9 cellular contexts compared by ENCODE assay signal in genomic region chr11:103682318-103683184, GRCh38.
A peak's percentile ranks its signal among the peaks of the same experiment; 100 is the strongest.
DNase-seq lines count a peak whose midpoint lies in the region; ATAC-seq and TF ChIP-seq lines count a peak whose summit lies in the region.
"Had no signal": no experiment of that assay in that cellular context is flagged by ENCODE, and none has a peak within 500 bp of the region (broad histone marks: within the 10 kb centered on the region; RNA-seq: fewer than 3 reads in every experiment).

No MANE protein-coding gene starts in this region.

- H3K36me3 ChIP-seq in lung (ENCODE audit: control insufficient read depth in 2 of 2, insufficient read depth in 2 of 2, low read length in 2 of 2) = no peaks in the 10 kb centered on the region

- DNase-seq in CD1c-positive myeloid dendritic cell (ENCODE audit: extremely low spot score) = peak; percentile 60
- DNase-seq in NCI-H446 treated with DMSO at 0.1 percent for 48 hours (lab: John Stamatoyannopoulos, UW) = peak; percentile 77
- peak; percentile 10 for DNase-seq in activated CD4-positive, alpha-beta T cell treated with anti-CD3 and anti-CD28 coated beads for 1 hour
- DNase-seq in effector CD4-positive, alpha-beta T cell = peak; percentile 26
- peak; percentile 63 for DNase-seq in lung (ENCODE audit: low spot score)
- DNase-seq in stimulated activated effector memory CD8-positive, alpha-beta T cell treated with anti-CD3 and anti-CD28 coated beads, Interleukin-12 subunit alpha, Interleukin-12 subunit beta, amount 100 ng/mL, for 72 hours (ENCODE audit: low spot score in 2 of 2) = peak in 1 of 2 donors; percentile 62

- H3K4me1 ChIP-seq in lung (ENCODE audit: control insufficient read depth in 2 of 2, insufficient read depth in 2 of 2, low read length in 2 of 2) = peaks cover 0 to 7% of the 10 kb centered on the region in 2 donors

- peak; percentile 86 for ATAC-seq in GM19043 (IDR thresholded peaks at IDR 0.05; ENCODE audit: low read depth, unreplicated experiment)
- peak; percentile 96 for ATAC-seq in HG03139 (IDR thresholded peaks at IDR 0.05; ENCODE audit: unreplicated experiment)
- peak; percentile 96 for ATAC-seq in lung (ENCODE audit: insufficient read depth, low FRiP score)
- peak; percentile 82 for ATAC-seq in stimulated activated effector memory CD8-positive, alpha-beta T cell treated with anti-CD3 and anti-CD28 coated beads, Interleukin-12 subunit alpha, Interleukin-12 subunit beta, amount 100 ng/mL, for 72 hours

- H3K9me3 Mint-ChIP-seq in stimulated activated effector memory CD8-positive, alpha-beta T cell treated with anti-CD3 and anti-CD28 coated beads, Interleukin-12 subunit alpha, Interleukin-12 subunit beta, amount 100 ng/mL, for 72 hours = no peaks in the 10 kb centered on the region
- H3K9me3 Mint-ChIP-seq: T-helper 1 cell treated with Interleukin-12 subunit alpha and Interleukin-12 subunit beta and Interleukin-4 antibody, amounts not matched to agents 30 μg/mL and 1 μg/mL, for 36 hours had no signal

- WGBS in lung, 2 donors = 17 to 22% methylated on average over 8 of the region's 8 CpGs

- no peak overlapping the region for H3K27ac Mint-ChIP-seq in stimulated activated effector memory CD8-positive, alpha-beta T cell treated with anti-CD3 and anti-CD28 coated beads, Interleukin-12 subunit alpha, Interleukin-12 subunit beta, amount 100 ng/mL, for 72 hours
- H3K27ac Mint-ChIP-seq: T-helper 1 cell treated with Interleukin-12 subunit alpha and Interleukin-12 subunit beta and Interleukin-4 antibody, amounts not matched to agents 30 μg/mL and 1 μg/mL, for 36 hours had no signal

- no peak overlapping the region for H3K4me3 Mint-ChIP-seq in stimulated activated effector memory CD8-positive, alpha-beta T cell treated with anti-CD3 and anti-CD28 coated beads, Interleukin-12 subunit alpha, Interleukin-12 subunit beta, amount 100 ng/mL, for 72 hours
- H3K4me3 Mint-ChIP-seq: T-helper 1 cell treated with Interleukin-12 subunit alpha and Interleukin-12 subunit beta and Interleukin-4 antibody, amounts not matched to agents 30 μg/mL and 1 μg/mL, for 36 hours had no signal

- no peaks in the 10 kb centered on the region for H3K36me3 Mint-ChIP-seq in stimulated activated effector memory CD8-positive, alpha-beta T cell treated with anti-CD3 and anti-CD28 coated beads, Interleukin-12 subunit alpha, Interleukin-12 subunit beta, amount 100 ng/mL, for 72 hours

- peak; percentile 66 for TF ChIP-seq CTCF in lung (IDR thresholded peaks at IDR 0.05; ENCODE audit: control extremely low read depth, extremely low read depth)

- no peaks in the 10 kb centered on the region for H3K27me3 ChIP-seq in lung (ENCODE audit: control insufficient read depth, insufficient read depth)

- H3K27ac ChIP-seq in lung (ENCODE audit: low read depth in 1 of 2, low read length in 1 of 2) = no peak overlapping the region

- H3K4me3 ChIP-seq in lung = no peak overlapping the region

- no peaks in the 10 kb centered on the region for H3K9me3 ChIP-seq in lung (ENCODE audit: control insufficient read depth in 2 of 2, insufficient read depth in 1 of 2, low read length in 1 of 2)

- peaks cover 8% of the 10 kb centered on the region for H3K4me1 Mint-ChIP-seq in stimulated activated effector memory CD8-positive, alpha-beta T cell treated with anti-CD3 and anti-CD28 coated beads, Interleukin-12 subunit alpha, Interleukin-12 subunit beta, amount 100 ng/mL, for 72 hours
